In genomic region chr5:129459485-129460120, GRCh38 we compare ENCODE assay signal across 8 cellular contexts. TPM values are rescaled to one million over a fixed set of nuclear protein-coding genes. Genes with fewer than 3 reads are reported as not detected.
DNase-seq lines count a peak whose midpoint lies in the region; ATAC-seq and TF ChIP-seq lines count a peak whose summit lies in the region.

No MANE protein-coding gene starts in this region.

- TF ChIP-seq CTCF in RWPE2 (IDR thresholded peaks at IDR 0.05; ENCODE audit: poor library complexity, severe bottlenecking) (no peak), osteoblast (IDR thresholded peaks at IDR 0.05; ENCODE audit: extremely low read depth, low read depth, low read length) (no peak), PC-9 (conservative IDR thresholded peaks at IDR 0.05) (no peak)

- H3K9me3 ChIP-seq in RWPE2 (ENCODE audit: severe bottlenecking) (no peaks in the 10 kb centered on the region), osteoblast (ENCODE audit: low read depth, low read length) (no peaks in the 10 kb centered on the region), PC-9 (ENCODE audit: insufficient read depth, low read depth) (no peaks in the 10 kb centered on the region)

- DNase-seq in DMS53 (lab: John Stamatoyannopoulos, UW) (peak; percentile 73), RWPE2 (ENCODE audit: low spot score) (peak; percentile 59), glomerular visceral epithelial cell (ENCODE audit: extremely low spot score) (peak; percentile 37), osteoblast (ENCODE audit: insufficient read length, low spot score, missing footprints) (peak; percentile 94), NCI-H2029 (lab: John Stamatoyannopoulos, UW) (no peak), PC-9 (no peak)

- H3K27me3 ChIP-seq in RWPE2 (ENCODE audit: insufficient read depth, poor library complexity, severe bottlenecking) (peaks cover 72% of the 10 kb centered on the region), osteoblast (ENCODE audit: insufficient read depth, low read length) (peaks cover 10% of the 10 kb centered on the region), PC-9 (ENCODE audit: insufficient read depth, low read depth) (peaks cover 6% of the 10 kb centered on the region; the same call in 1 of the 2 replicates)

- H4K20me1 ChIP-seq in osteoblast (ENCODE audit: insufficient read depth, low read length) (no peaks in the 10 kb centered on the region), PC-9 (ENCODE audit: insufficient read depth) (no peaks in the 10 kb centered on the region)

- H3K4me2 ChIP-seq in osteoblast (ENCODE audit: insufficient read depth, low read length) (peak overlapping the region; percentile 53), PC-9 (no peak overlapping the region)

- no peaks in the 10 kb centered on the region for H3K79me2 ChIP-seq in osteoblast (ENCODE audit: insufficient read depth, low read length)
- no peaks in the 10 kb centered on the region for H3K79me2 ChIP-seq in PC-9 (ENCODE audit: low read depth)

- no peaks in the 10 kb centered on the region for H3K9me2 ChIP-seq in PC-9 (ENCODE audit: insufficient read depth)

- H3K4me3 ChIP-seq in RWPE2 (ENCODE audit: severe bottlenecking) (no peak overlapping the region), osteoblast (ENCODE audit: insufficient read depth, low read length) (peak overlapping the region; percentile 33), PC-9 (no peak overlapping the region)

- POLR2A ChIA-PET in PC-9 (lab: Charles Lee; ENCODE audit: unreplicated experiment): no interaction called here

- peak; percentile 63 for ATAC-seq in RWPE2 (ENCODE audit: low read depth)
- ATAC-seq in HG02798 (IDR thresholded peaks at IDR 0.05; ENCODE audit: poor library complexity, unreplicated experiment): no peak
- ATAC-seq in GM19467 (IDR thresholded peaks at IDR 0.05; ENCODE audit: unreplicated experiment): no peak

- H3K27ac ChIP-seq in RWPE2 (ENCODE audit: poor library complexity, severe bottlenecking): no peak overlapping the region
- no peak overlapping the region for H3K27ac ChIP-seq in osteoblast (ENCODE audit: low read depth, low read length)
- H3K27ac ChIP-seq in PC-9: no peak overlapping the region

- H3F3A ChIP-seq in PC-9 (ENCODE audit: insufficient read depth, low read depth): no peaks in the 10 kb centered on the region

- CTCF ChIA-PET in PC-9 (lab: Charles Lee): no interaction called here

- H3K4me1 ChIP-seq in RWPE2 (ENCODE audit: insufficient read depth, poor library complexity, severe bottlenecking) (no peaks in the 10 kb centered on the region), osteoblast (ENCODE audit: insufficient read depth, low read length) (peaks cover 4% of the 10 kb centered on the region), PC-9 (replicated peaks; ENCODE audit: insufficient read depth) (no peaks in the 10 kb centered on the region)

- no peaks in the 10 kb centered on the region for H3K36me3 ChIP-seq in RWPE2 (ENCODE audit: low read depth)
- no peaks in the 10 kb centered on the region for H3K36me3 ChIP-seq in osteoblast (ENCODE audit: insufficient read depth, low read length)
- no peaks in the 10 kb centered on the region for H3K36me3 ChIP-seq in PC-9 (ENCODE audit: low read depth)

- intact Hi-C loops in PC-9 (cut with micrococcal nuclease; ENCODE audit: unreplicated experiment): no loop called here

- peak overlapping the region; percentile 47 for H2AFZ ChIP-seq in osteoblast (ENCODE audit: low read length)
- no peak overlapping the region for H2AFZ ChIP-seq in PC-9

- BruUV-seq in PC-9 (replicated peaks; lab: Mats Ljungman, UMichigan): no TSS peak

RNA-seq across cellular contexts. Expression of gene ADAMTS19, which starts 0.5 kb away (rescaled TPM):
- not detected in 2 replicates for total RNA-seq in osteoblast
- not detected in 2 replicates for total RNA-seq in PC-9 (2021)

Comparison
In these comparisons a context has a peak if more than half of its experiments do, and no peak if none do; other contexts are left out.
1. DNase-seq: peak in DMS53 (single experiment), RWPE2 (single experiment), glomerular visceral epithelial cell (single experiment) and osteoblast (single experiment); none in NCI-H2029 (single experiment) and PC-9 (0 of 2).